1 cellular context compared by ENCODE assay signal in genomic region chr3:152873314-152873713, GRCh38. TPM values are rescaled to one million over a fixed set of nuclear protein-coding genes. Genes with fewer than 3 reads are reported as not detected.
"Had no signal": no experiment of that assay in that cellular context is flagged by ENCODE, and none has a peak within 500 bp of the region (broad histone marks: within the 10 kb centered on the region; RNA-seq: fewer than 3 reads in every experiment).

No MANE protein-coding gene starts in this region.

RNA-seq across cellular contexts. Expression of gene P2RY1, which starts 38.4 kb away (rescaled TPM):
- total RNA-seq: myocyte had no signal
